9 cellular contexts compared by ENCODE assay signal in the genomic region with DNA sequence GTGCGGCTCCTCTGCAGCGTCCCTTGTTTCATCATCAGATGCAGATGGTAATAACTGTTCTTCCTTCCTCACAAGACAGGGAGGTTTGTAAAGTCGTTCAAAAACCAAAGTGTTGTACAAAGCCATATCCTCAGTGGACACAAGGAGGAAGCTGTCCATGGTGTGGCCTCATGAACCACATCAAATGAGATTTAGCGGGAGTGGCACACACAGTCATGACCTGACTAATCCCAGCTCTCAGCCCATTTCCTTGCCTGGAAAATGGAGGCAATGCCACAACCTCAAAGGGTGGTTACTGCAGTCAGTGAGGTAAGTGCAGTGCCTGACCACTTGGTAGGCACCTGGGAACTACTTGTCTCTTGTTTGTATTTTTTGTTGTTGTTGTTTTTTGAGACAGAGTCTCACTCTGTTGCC. TPM values are rescaled to one million over a fixed set of nuclear protein-coding genes. Genes with fewer than 3 reads are reported as not detected.
DNase-seq lines count a peak whose midpoint lies in the region; ATAC-seq and TF ChIP-seq lines count a peak whose summit lies in the region.
"Had no signal": no experiment of that assay in that cellular context is flagged by ENCODE, and none has a peak within 500 bp of the region (broad histone marks: within the 10 kb centered on the region; RNA-seq: fewer than 3 reads in every experiment).

No MANE protein-coding gene starts in this region.

- H2AK5ac ChIP-seq in neuronal stem cell (ENCODE audit: low read depth, low read length), result no peak overlapping the region

- H3K36me3 ChIP-seq in PC-9 (ENCODE audit: low read depth), result no peaks in the 10 kb centered on the region
- H3K36me3 ChIP-seq in sigmoid colon, result peaks cover 0 to 26% (median 4%) of the 10 kb centered on the region in 4 donors
- H3K36me3 ChIP-seq in neuronal stem cell (replicated peaks in 1 of 2; ENCODE audit: control insufficient read depth in 2 of 2, insufficient read depth in 2 of 2, low read length in 2 of 2), result peaks cover 2 to 18% of the 10 kb centered on the region in 2 donors

- CTCF ChIA-PET in activated CD4-positive, alpha-beta T cell treated with anti-CD3 and anti-CD28 coated beads for 36 hours (lab: Charles Lee), result interaction anchor here (0.6 to 3.1 kb wide), 6 partner anchors 9 to 80 kb away, joined by 3 to 26 read pairs (median 4); partner anchors contain the start of genes KRTCAP2 and RUSC1
- CTCF ChIA-PET in PC-9 (lab: Charles Lee), result interaction anchor here (0.8 kb wide), 1 partner anchor 17 kb away, joined by 3 read pairs; no protein-coding TSS in a partner anchor

- no peaks in the 10 kb centered on the region for H3K27me3 ChIP-seq in PC-9 (ENCODE audit: insufficient read depth, low read depth)
- H3K27me3 ChIP-seq in sigmoid colon, result no peaks in the 10 kb centered on the region
- no peaks in the 10 kb centered on the region for H3K27me3 ChIP-seq in neuronal stem cell (ENCODE audit: control insufficient read depth in 3 of 3, insufficient read depth in 3 of 3, low read depth in 1 of 3, low read length in 3 of 3)

- H4K20me1 ChIP-seq in PC-9 (ENCODE audit: insufficient read depth), result no peaks in the 10 kb centered on the region

- H2BK5ac ChIP-seq in neuronal stem cell (ENCODE audit: low read length), result no peak overlapping the region

- no peak overlapping the region for H2BK12ac ChIP-seq in neuronal stem cell (ENCODE audit: low read length)

- H3K4me3 Mint-ChIP-seq in activated CD4-positive, alpha-beta T cell treated with anti-CD3 and anti-CD28 coated beads for 36 hours, result peak overlapping the region; percentile 78
- H3K4me3 Mint-ChIP-seq in chondrocyte (ENCODE audit: unreplicated experiment), result no peak overlapping the region

- no peak for DNase-seq in activated CD4-positive, alpha-beta T cell treated with anti-CD3 and anti-CD28 coated beads for 36 hours
- DNase-seq in activated CD4-positive, alpha-beta T cell treated with anti-CD3 and anti-CD28 coated beads, Interleukin-2, amount 50 U/mL, for 4 hours, result no peak
- DNase-seq in PC-9, result no peak
- DNase-seq in chondrocyte (ENCODE audit: low spot score), result no peak
- DNase-seq in sigmoid colon, result no peak
- DNase-seq in neuronal stem cell (ENCODE audit: low spot score), result no peak
- no peak for DNase-seq in RPMI8226
- no peak for DNase-seq in epidermal melanocyte (ENCODE audit: insufficient read length, low spot score)
- DNase-seq: GOT3 had no signal

- no TSS peak for BruUV-seq in PC-9 (replicated peaks; lab: Mats Ljungman, UMichigan)

- H3K9me2 ChIP-seq in PC-9 (ENCODE audit: insufficient read depth), result no peaks in the 10 kb centered on the region

- peaks cover 44% of the 10 kb centered on the region for H3F3A ChIP-seq in PC-9 (ENCODE audit: insufficient read depth, low read depth)

- H3K4me3 ChIP-seq in PC-9 (no peak overlapping the region), sigmoid colon (no peak overlapping the region), neuronal stem cell (ENCODE audit: low read length in 2 of 2) (no peak overlapping the region)

- 0 out of 2 replicates have a peak overlapping the region, but pooled peaks have one; percentile 86 for H3K4me2 ChIP-seq in PC-9
- H3K4me2 ChIP-seq in neuronal stem cell (ENCODE audit: insufficient read depth, low read length, poor library complexity, severe bottlenecking), result no peak overlapping the region

- H4K91ac ChIP-seq in neuronal stem cell (ENCODE audit: low read depth, low read length, poor library complexity), result no peak overlapping the region

- no peak overlapping the region for H3K18ac ChIP-seq in neuronal stem cell (ENCODE audit: low read length)

- intact Hi-C loops in activated CD4-positive, alpha-beta T cell treated with anti-CD3 and anti-CD28 coated beads for 36 hours (cut with DNase I, micrococcal nuclease), result loop anchor here in 1 of 2 experiments (1.0 kb wide), 5 partner anchors 15 to 48 kb away; partner anchors contain the start of gene SCAMP3
- intact Hi-C loops in PC-9 (cut with micrococcal nuclease; ENCODE audit: unreplicated experiment) (no loop called here), sigmoid colon (cut with DNase I) (loop anchor here (5.0 kb wide), 1 partner anchor 35 kb away; the partner anchor contains the start of genes MTX1 and THBS3)

- H2BK15ac ChIP-seq in neuronal stem cell (ENCODE audit: low read length), result no peak overlapping the region

- TF ChIP-seq CTCF in PC-9 (conservative IDR thresholded peaks at IDR 0.05), result no peak
- no peak for TF ChIP-seq CTCF in chondrocyte (IDR thresholded peaks at IDR 0.05)
- no peak for TF ChIP-seq CTCF in sigmoid colon (IDR thresholded peaks at IDR 0.05)

- 63 to 65% methylated on average over 4 of the region's 4 CpGs for WGBS in sigmoid colon, 2 donors
- no CpG with 5 or more reads among the region's 4 CpGs for WGBS in neuronal stem cell (ENCODE audit: extremely low coverage in 2 of 2, insufficient read length in 2 of 2, insufficient replicate concordance in 1 of 2), 2 donors

- no peak for TF ChIP-seq EP300 in sigmoid colon (IDR thresholded peaks at IDR 0.05)

- H3K79me1 ChIP-seq in neuronal stem cell (ENCODE audit: low read depth, low read length), result no peaks in the 10 kb centered on the region

- peaks cover 2% of the 10 kb centered on the region for H3K27me3 Mint-ChIP-seq in activated CD4-positive, alpha-beta T cell treated with anti-CD3 and anti-CD28 coated beads for 36 hours
- no peaks in the 10 kb centered on the region for H3K27me3 Mint-ChIP-seq in chondrocyte (ENCODE audit: low read depth)

- H3K4me1 ChIP-seq in PC-9 (replicated peaks; ENCODE audit: insufficient read depth) (peaks cover 26% of the 10 kb centered on the region), sigmoid colon (peaks cover 7 to 43% (median 37%) of the 10 kb centered on the region in 4 donors), neuronal stem cell (ENCODE audit: control insufficient read depth in 2 of 2, insufficient read depth in 1 of 2, low read depth in 1 of 2, low read length in 2 of 2) (peaks cover 2 to 9% of the 10 kb centered on the region in 2 donors)

- H4K8ac ChIP-seq in neuronal stem cell (ENCODE audit: low read depth, low read length), result no peak overlapping the region

- H3K14ac ChIP-seq in neuronal stem cell (ENCODE audit: low read length), result no peak overlapping the region

- peaks cover 14% of the 10 kb centered on the region for H3K36me3 Mint-ChIP-seq in activated CD4-positive, alpha-beta T cell treated with anti-CD3 and anti-CD28 coated beads for 36 hours (ENCODE audit: low read depth)
- peaks cover 11% of the 10 kb centered on the region for H3K36me3 Mint-ChIP-seq in chondrocyte (ENCODE audit: low read depth)

- ATAC-seq in activated CD4-positive, alpha-beta T cell treated with anti-CD3 and anti-CD28 coated beads for 36 hours, result no peak

- no peak overlapping the region for H2AFZ ChIP-seq in PC-9
- no peak overlapping the region for H2AFZ ChIP-seq in neuronal stem cell (ENCODE audit: low read length)

- H3K79me2 ChIP-seq in PC-9 (ENCODE audit: low read depth), result 0 out of 2 replicates have a peak, but pooled peaks cover 6% of the 10 kb centered on the region

- TF ChIP-seq POLR2A in sigmoid colon (IDR thresholded peaks at IDR 0.05), result no peak

- no peak overlapping the region for H2BK120ac ChIP-seq in neuronal stem cell (ENCODE audit: low read depth, low read length)

- no peaks in the 10 kb centered on the region for H3K9me3 Mint-ChIP-seq in activated CD4-positive, alpha-beta T cell treated with anti-CD3 and anti-CD28 coated beads for 36 hours (ENCODE audit: low read depth)
- no peaks in the 10 kb centered on the region for H3K9me3 Mint-ChIP-seq in chondrocyte (ENCODE audit: low read depth)

- no peak overlapping the region for H3K23ac ChIP-seq in neuronal stem cell (ENCODE audit: low read depth, low read length, poor library complexity)

- H3K9ac ChIP-seq in neuronal stem cell (ENCODE audit: low read depth, low read length, poor library complexity), result no peak overlapping the region

- H3K27ac Mint-ChIP-seq in activated CD4-positive, alpha-beta T cell treated with anti-CD3 and anti-CD28 coated beads for 36 hours, result peak overlapping the region; percentile 68
- peak overlapping the region; percentile 90 for H3K27ac Mint-ChIP-seq in chondrocyte (ENCODE audit: unreplicated experiment)

- H3K4me1 Mint-ChIP-seq in activated CD4-positive, alpha-beta T cell treated with anti-CD3 and anti-CD28 coated beads for 36 hours, result peaks cover 44% of the 10 kb centered on the region
- H3K4me1 Mint-ChIP-seq in chondrocyte (ENCODE audit: low read depth), result peaks cover 38% of the 10 kb centered on the region

- H3K9me3 ChIP-seq in PC-9 (ENCODE audit: insufficient read depth, low read depth) (no peaks in the 10 kb centered on the region), sigmoid colon (no peaks in the 10 kb centered on the region), neuronal stem cell (replicated peaks in 1 of 2; ENCODE audit: control insufficient read depth in 2 of 2, insufficient read depth in 1 of 2, low read depth in 1 of 2, low read length in 2 of 2) (no peaks in the 10 kb centered on the region)

- peak overlapping the region; percentile 29; the same call in 1 of the 2 replicates for H3K27ac ChIP-seq in PC-9
- H3K27ac ChIP-seq in sigmoid colon, result peak overlapping the region; percentile 34 to 49 (median 44)
- no peak overlapping the region for H3K27ac ChIP-seq in neuronal stem cell (replicated peaks; ENCODE audit: low read length)

- POLR2A ChIA-PET in activated CD4-positive, alpha-beta T cell treated with anti-CD3 and anti-CD28 coated beads for 36 hours (lab: Charles Lee), result interaction anchor here (0.6 to 0.7 kb wide), 2 partner anchors 260 to 1259 kb away, joined by 5 to 9 read pairs; no protein-coding TSS in a partner anchor
- POLR2A ChIA-PET in PC-9 (lab: Charles Lee; ENCODE audit: unreplicated experiment), result no interaction called here

- no peak overlapping the region for H3K4ac ChIP-seq in neuronal stem cell (ENCODE audit: low read length)

RNA-seq across cellular contexts. Expression of gene ENTREP3, which starts 13.4 kb away (rescaled TPM):
- 10 to 100 TPM; 29.7 to 34.8 TPM for total RNA-seq in activated CD4-positive, alpha-beta T cell treated with anti-CD3 and anti-CD28 coated beads for 36 hours
- 56.9 and 60.8 TPM in 2 replicates for total RNA-seq in PC-9 (2021)
- total RNA-seq in chondrocyte, result 34.0 to 42.8 TPM (median 42.8 TPM) in 3 replicates
- 10 to 100 TPM; 11.8 to 44.0 (median 16.0) TPM for total RNA-seq in sigmoid colon
- polyA plus RNA-seq in sigmoid colon, result 10 to 100 TPM in 1 of 3 donors, 1 to 10 TPM in 2; 5.4 to 17.6 (median 6.5) TPM
- polyA plus RNA-seq in neuronal stem cell (2013, experiment 1 of 2), result 55.8 TPM
- 56.4 TPM for polyA plus RNA-seq in neuronal stem cell (2013, experiment 2 of 2)

RNA-seq across cellular contexts. Expression of gene SCAMP3, which starts 20.3 kb away (rescaled TPM):
- 10 to 100 TPM; 82.0 to 95.5 TPM for total RNA-seq in activated CD4-positive, alpha-beta T cell treated with anti-CD3 and anti-CD28 coated beads for 36 hours
- total RNA-seq in PC-9 (2021) (56.9 and 64.1 TPM in 2 replicates), chondrocyte (68.3 to 77.1 TPM (median 71.4 TPM) in 3 replicates), sigmoid colon (10 to 100 TPM; 25.1 to 45.3 (median 36.5) TPM)
- polyA plus RNA-seq in sigmoid colon, result 10 to 100 TPM; 11.6 to 56.4 (median 22.8) TPM
- 59.0 TPM for polyA plus RNA-seq in neuronal stem cell (2013, experiment 1 of 2)
- polyA plus RNA-seq in neuronal stem cell (2013, experiment 2 of 2), result 58.9 TPM

RNA-seq across cellular contexts. Expression of gene CLK2, which starts 31.4 kb away (rescaled TPM):
- 10 to 100 TPM; 81.4 to 86.6 TPM for total RNA-seq in activated CD4-positive, alpha-beta T cell treated with anti-CD3 and anti-CD28 coated beads for 36 hours
- total RNA-seq in PC-9 (2021) (39.1 and 43.9 TPM in 2 replicates), chondrocyte (36.7 to 50.2 TPM (median 37.0 TPM) in 3 replicates), sigmoid colon (10 to 100 TPM; 21.4 to 33.2 (median 25.3) TPM)
- polyA plus RNA-seq in sigmoid colon, result 10 to 100 TPM in 2 of 3 donors, 1 to 10 TPM in 1; 7.2 to 45.9 (median 14.4) TPM
- 55.4 TPM for polyA plus RNA-seq in neuronal stem cell (2013, experiment 1 of 2)
- polyA plus RNA-seq in neuronal stem cell (2013, experiment 2 of 2), result 54.0 TPM

RNA-seq across cellular contexts. Expression of gene MTX1, which starts 33.4 kb away (rescaled TPM):
- 10 to 100 TPM; 52.8 to 52.9 TPM for total RNA-seq in activated CD4-positive, alpha-beta T cell treated with anti-CD3 and anti-CD28 coated beads for 36 hours
- total RNA-seq in PC-9 (2021) (56.1 and 68.9 TPM in 2 replicates), chondrocyte (28.2 to 49.1 TPM (median 29.8 TPM) in 3 replicates), sigmoid colon (10 to 100 TPM; 15.5 to 29.8 (median 27.7) TPM)
- polyA plus RNA-seq in sigmoid colon, result 10 to 100 TPM; 51.7 to 69.7 (median 53.2) TPM
- 28.8 TPM for polyA plus RNA-seq in neuronal stem cell (2013, experiment 1 of 2)
- 29.5 TPM for polyA plus RNA-seq in neuronal stem cell (2013, experiment 2 of 2)

RNA-seq across cellular contexts. Expression of gene THBS3, which starts 34.2 kb away (rescaled TPM):
- 10 to 100 TPM; 12.8 to 13.7 TPM for total RNA-seq in activated CD4-positive, alpha-beta T cell treated with anti-CD3 and anti-CD28 coated beads for 36 hours
- total RNA-seq in PC-9 (2021) (45.4 and 58.8 TPM in 2 replicates), chondrocyte (112 to 127 TPM (median 118 TPM) in 3 replicates), sigmoid colon (10 to 100 TPM in 3 of 4 donors, 1 to 10 TPM in 1; 9.6 to 43.5 (median 18.5) TPM)
- polyA plus RNA-seq in sigmoid colon, result 10 to 100 TPM in 1 of 3 donors, 1 to 10 TPM in 2; 3.5 to 13.4 (median 6.0) TPM
- 25.0 TPM for polyA plus RNA-seq in neuronal stem cell (2013, experiment 1 of 2)
- 25.1 TPM for polyA plus RNA-seq in neuronal stem cell (2013, experiment 2 of 2)
